ENCODE assay signal across 30 cellular contexts in genomic region chr12:6269986-6270385, GRCh38. TPM values are rescaled to one million over a fixed set of nuclear protein-coding genes. Genes with fewer than 3 reads are reported as not detected.
"Had no signal": no experiment of that assay in that cellular context is flagged by ENCODE, and none has a peak within 500 bp of the region (broad histone marks: within the 10 kb centered on the region; RNA-seq: fewer than 3 reads in every experiment).

No MANE protein-coding gene starts in this region.

- DNase-seq: activated CD4-positive, alpha-beta T cell treated with anti-CD3 and anti-CD28 coated beads, Interleukin-2, amount 10 ng/mL, durations not matched to agents 24 days and 14 days; activated CD4-positive, alpha-beta T cell treated with anti-CD3 and anti-CD28 coated beads, Interleukin-2, amount 50 U/mL, for 48 hours; activated CD8-positive, alpha-beta T cell treated with anti-CD3 and anti-CD28 coated beads, Interleukin-2, amount 10 ng/mL, durations not matched to agents 7 days and 5 days; activated naive CD4-positive, alpha-beta T cell treated with anti-CD3 and anti-CD28 coated beads, Interleukin-2, amount 10 ng/mL, durations not matched to agents 7 days and 5 days; activated naive CD8-positive, alpha-beta T cell treated with anti-CD3 and anti-CD28 coated beads, Interleukin-2, amount 50 U/mL, for 24 hours; activated T-cell treated with anti-CD3 and anti-CD28 coated beads, Interleukin-2, amount 50 U/mL, for 24 hours; anterior cingulate cortex; caudate nucleus; Karpas-422; KBM-7; NCI-H1105; NCI-H1417 treated with DMSO at 0.1 percent for 48 hours; NCI-H187 treated with DMSO at 0.1 percent for 48 hours; NCI-H2081; NCI-H345; NCI-H524 treated with DMSO at 0.1 percent for 48 hours; RPMI8226; SHP77 treated with DMSO at 0.1 percent for 48 hours; SK-N-SH had no signal

- FAIRE-seq: bronchial epithelial cell, TTC549 had no signal

- H3K27ac Mint-ChIP-seq: activated CD4-positive, alpha-beta T cell treated with anti-CD3 and anti-CD28 coated beads, Interleukin-2, amount 10 ng/mL, durations not matched to agents 24 days and 14 days; activated CD8-positive, alpha-beta T cell treated with anti-CD3 and anti-CD28 coated beads, Interleukin-2, amount 10 ng/mL, durations not matched to agents 7 days and 5 days; activated naive CD4-positive, alpha-beta T cell treated with anti-CD3 and anti-CD28 coated beads, Interleukin-2, amount 10 ng/mL, durations not matched to agents 7 days and 5 days; activated naive CD8-positive, alpha-beta T cell; activated naive CD8-positive, alpha-beta T cell treated with anti-CD3 and anti-CD28 coated beads, Interleukin-2, amount 50 U/mL, for 24 hours; activated T-cell treated with anti-CD3 and anti-CD28 coated beads, Interleukin-2, amount 50 U/mL, for 24 hours; activated T-helper 2 cell treated with anti-CD3 and anti-CD28 coated beads, Interferon-gamma antibody, Interleukin-2, Interleukin-4, amounts not matched to agents 10 μg/mL and 5 μg/mL and 100 μg/mL, durations not matched to agents 14 hours and 24 hours and 36 hours; brain; T-helper 1 cell treated with Interleukin-12 subunit alpha and Interleukin-12 subunit beta and Interleukin-4 antibody, amounts not matched to agents 30 μg/mL and 1 μg/mL, for 36 hours; T-helper 2 cell treated with Interferon-gamma antibody and Interleukin-4, amounts not matched to agents 5 μg/mL and 100 μg/mL, for 36 hours had no signal

- H3K9me3 Mint-ChIP-seq: activated CD4-positive, alpha-beta T cell treated with anti-CD3 and anti-CD28 coated beads, Interleukin-2, amount 10 ng/mL, durations not matched to agents 24 days and 14 days; activated naive CD4-positive, alpha-beta T cell treated with anti-CD3 and anti-CD28 coated beads, Interleukin-2, amount 10 ng/mL, durations not matched to agents 7 days and 5 days; activated naive CD8-positive, alpha-beta T cell treated with anti-CD3 and anti-CD28 coated beads, Interleukin-2, amount 50 U/mL, for 24 hours; activated T-cell treated with anti-CD3 and anti-CD28 coated beads, Interleukin-2, amount 50 U/mL, for 24 hours; activated T-helper 2 cell treated with anti-CD3 and anti-CD28 coated beads, Interferon-gamma antibody, Interleukin-2, Interleukin-4, amounts not matched to agents 10 μg/mL and 5 μg/mL and 100 μg/mL, durations not matched to agents 14 hours and 24 hours and 36 hours; T-helper 1 cell treated with Interleukin-12 subunit alpha and Interleukin-12 subunit beta and Interleukin-4 antibody, amounts not matched to agents 30 μg/mL and 1 μg/mL, for 36 hours; T-helper 2 cell treated with Interferon-gamma antibody and Interleukin-4, amounts not matched to agents 5 μg/mL and 100 μg/mL, for 36 hours had no signal

- H3K36me3 Mint-ChIP-seq: activated naive CD4-positive, alpha-beta T cell treated with anti-CD3 and anti-CD28 coated beads, Interleukin-2, amount 10 ng/mL, durations not matched to agents 7 days and 5 days; activated naive CD8-positive, alpha-beta T cell; brain had no signal

- H3K4me3 ChIP-seq: SJSA1 had no signal

- H3K4me1 Mint-ChIP-seq: activated naive CD4-positive, alpha-beta T cell treated with anti-CD3 and anti-CD28 coated beads, Interleukin-2, amount 10 ng/mL, durations not matched to agents 7 days and 5 days had no signal

- H3K9ac ChIP-seq: SK-N-SH had no signal

- H3K4me3 Mint-ChIP-seq: activated CD4-positive, alpha-beta T cell treated with anti-CD3 and anti-CD28 coated beads, Interleukin-2, amount 10 ng/mL, durations not matched to agents 24 days and 14 days; activated CD8-positive, alpha-beta T cell treated with anti-CD3 and anti-CD28 coated beads, Interleukin-2, amount 10 ng/mL, durations not matched to agents 7 days and 5 days; activated naive CD4-positive, alpha-beta T cell treated with anti-CD3 and anti-CD28 coated beads, Interleukin-2, amount 10 ng/mL, durations not matched to agents 7 days and 5 days; activated naive CD8-positive, alpha-beta T cell; activated naive CD8-positive, alpha-beta T cell treated with anti-CD3 and anti-CD28 coated beads, Interleukin-2, amount 50 U/mL, for 24 hours; activated T-cell treated with anti-CD3 and anti-CD28 coated beads, Interleukin-2, amount 50 U/mL, for 24 hours; brain; T-helper 1 cell treated with Interleukin-12 subunit alpha and Interleukin-12 subunit beta and Interleukin-4 antibody, amounts not matched to agents 30 μg/mL and 1 μg/mL, for 36 hours; T-helper 2 cell treated with Interferon-gamma antibody and Interleukin-4, amounts not matched to agents 5 μg/mL and 100 μg/mL, for 36 hours had no signal

- ATAC-seq: activated CD8-positive, alpha-beta T cell treated with anti-CD3 and anti-CD28 coated beads, Interleukin-2, amount 10 ng/mL, durations not matched to agents 7 days and 5 days; activated naive CD8-positive, alpha-beta T cell treated with anti-CD3 and anti-CD28 coated beads, Interleukin-2, amount 50 U/mL, for 24 hours; Panc1 had no signal

- H3K36me3 ChIP-seq: SJSA1 had no signal

- H3K9me3 ChIP-seq: SJSA1, SK-N-SH had no signal

- H3K27ac ChIP-seq: SJSA1 had no signal

RNA-seq across cellular contexts. Expression of gene PLEKHG6, which starts 40.5 kb away (rescaled TPM):
- total RNA-seq: activated CD4-positive, alpha-beta T cell treated with anti-CD3 and anti-CD28 coated beads, Interleukin-2, amount 10 ng/mL, durations not matched to agents 24 days and 14 days; activated T-helper 2 cell treated with anti-CD3 and anti-CD28 coated beads, Interferon-gamma antibody, Interleukin-2, Interleukin-4, amounts not matched to agents 10 μg/mL and 5 μg/mL and 100 μg/mL, durations not matched to agents 14 hours and 24 hours and 36 hours; MCF 10A; NCI-H460 had no signal
